Comparison of ENCODE assay signal across 26 cellular contexts in genomic region chr1:232707142-232707541, GRCh38.
"Had no signal": no experiment of that assay in that cellular context is flagged by ENCODE, and none has a peak within 500 bp of the region (broad histone marks: within the 10 kb centered on the region; RNA-seq: fewer than 3 reads in every experiment).

No MANE protein-coding gene starts in this region.

- H3K36me3 Mint-ChIP-seq: activated naive CD4-positive, alpha-beta T cell treated with anti-CD3 and anti-CD28 coated beads, Interleukin-2, amount 50 U/mL, for 24 hours had no signal

- DNase-seq: activated CD4-positive, alpha-beta memory T cell treated with anti-CD3 and anti-CD28 coated beads, Interleukin-2, amount 10 ng/mL, durations not matched to agents 7 days and 5 days; activated CD4-positive, alpha-beta T cell treated with anti-CD3 and anti-CD28 coated beads, Interleukin-2, amount 10 ng/mL, durations not matched to agents 7 days and 5 days; activated CD4-positive, CD25-positive, alpha-beta regulatory T cell treated with anti-CD3 and anti-CD28 coated beads, Interleukin-2, amount 50 U/mL, for 72 hours; activated CD8-positive, alpha-beta memory T cell treated with anti-CD3 and anti-CD28 coated beads, Interleukin-2, amount 50 U/mL, for 48 hours; activated gamma-delta T cell treated with Interleukin-2 at 50 U/mL for 16 hours; activated naive CD8-positive, alpha-beta T cell treated with anti-CD3 and anti-CD28 coated beads, Interleukin-2, amount 50 U/mL, for 24 hours; activated T-cell treated with anti-CD3 and anti-CD28 coated beads, Interleukin-2, amount 50 U/mL, for 24 hours; anterior cingulate cortex; cerebellar nuclear complex; colonic mucosa; effector CD8-positive, alpha-beta T cell; erythroblast; islet precursor cell; left ventricle myocardium inferior; naive B cell; nephron progenitor cell; right lobe of liver; stimulated activated CD4-positive, alpha-beta T cell treated with anti-CD3 and anti-CD28 coated beads, Interleukin-2, amount 100 ng/mL, for 48 hours; stimulated activated naive CD4-positive, alpha-beta T cell treated with Interleukin-2 at 50 U/mL for 16 hours; T-helper 9 cell; testis; transverse colon had no signal

- H3K27ac ChIP-seq: cardiac muscle cell, colonic mucosa, left ventricle myocardium inferior, neutrophil, right lobe of liver, testis had no signal

- H3K4me1 Mint-ChIP-seq: activated CD4-positive, alpha-beta memory T cell treated with anti-CD3 and anti-CD28 coated beads, Interleukin-2, amount 10 ng/mL, durations not matched to agents 7 days and 5 days; activated CD4-positive, alpha-beta T cell treated with anti-CD3 and anti-CD28 coated beads, Interleukin-2, amount 10 ng/mL, durations not matched to agents 7 days and 5 days; naive B cell had no signal

- H3K9me3 Mint-ChIP-seq: activated CD4-positive, alpha-beta memory T cell treated with anti-CD3 and anti-CD28 coated beads, Interleukin-2, amount 10 ng/mL, durations not matched to agents 7 days and 5 days; activated naive CD4-positive, alpha-beta T cell treated with anti-CD3 and anti-CD28 coated beads, Interleukin-2, amount 50 U/mL, for 24 hours; activated naive CD8-positive, alpha-beta T cell treated with anti-CD3 and anti-CD28 coated beads, Interleukin-2, amount 50 U/mL, for 24 hours; activated T-cell treated with anti-CD3 and anti-CD28 coated beads, Interleukin-2, amount 50 U/mL, for 24 hours; nephron progenitor cell had no signal

- H3K27me3 Mint-ChIP-seq: activated CD4-positive, alpha-beta T cell treated with anti-CD3 and anti-CD28 coated beads, Interleukin-2, amount 10 ng/mL, durations not matched to agents 7 days and 5 days; activated naive CD4-positive, alpha-beta T cell treated with anti-CD3 and anti-CD28 coated beads, Interleukin-2, amount 50 U/mL, for 24 hours; activated naive CD8-positive, alpha-beta T cell treated with anti-CD3 and anti-CD28 coated beads, Interleukin-2, amount 50 U/mL, for 24 hours had no signal

- ATAC-seq: activated naive CD8-positive, alpha-beta T cell treated with anti-CD3 and anti-CD28 coated beads, Interleukin-2, amount 50 U/mL, for 24 hours; gastroesophageal sphincter had no signal

- H3K4me3 Mint-ChIP-seq: activated CD4-positive, alpha-beta memory T cell treated with anti-CD3 and anti-CD28 coated beads, Interleukin-2, amount 10 ng/mL, durations not matched to agents 7 days and 5 days; activated CD4-positive, alpha-beta T cell treated with anti-CD3 and anti-CD28 coated beads, Interleukin-2, amount 10 ng/mL, durations not matched to agents 7 days and 5 days; activated naive CD4-positive, alpha-beta T cell treated with anti-CD3 and anti-CD28 coated beads, Interleukin-2, amount 50 U/mL, for 24 hours; activated naive CD8-positive, alpha-beta T cell treated with anti-CD3 and anti-CD28 coated beads, Interleukin-2, amount 50 U/mL, for 24 hours; activated T-cell treated with anti-CD3 and anti-CD28 coated beads, Interleukin-2, amount 50 U/mL, for 24 hours; naive B cell; nephron progenitor cell had no signal

- H3K27ac Mint-ChIP-seq: activated CD4-positive, alpha-beta memory T cell treated with anti-CD3 and anti-CD28 coated beads, Interleukin-2, amount 10 ng/mL, durations not matched to agents 7 days and 5 days; activated CD4-positive, alpha-beta T cell treated with anti-CD3 and anti-CD28 coated beads, Interleukin-2, amount 10 ng/mL, durations not matched to agents 7 days and 5 days; activated naive CD4-positive, alpha-beta T cell treated with anti-CD3 and anti-CD28 coated beads, Interleukin-2, amount 50 U/mL, for 24 hours; activated naive CD8-positive, alpha-beta T cell treated with anti-CD3 and anti-CD28 coated beads, Interleukin-2, amount 50 U/mL, for 24 hours; activated T-cell treated with anti-CD3 and anti-CD28 coated beads, Interleukin-2, amount 50 U/mL, for 24 hours; naive B cell had no signal
